ENCODE assay signal across 28 cellular contexts in genomic region chr22:19821523-19822300, GRCh38. TPM values are rescaled to one million over a fixed set of nuclear protein-coding genes. Genes with fewer than 3 reads are reported as not detected.
DNase-seq lines count a peak whose midpoint lies in the region; ATAC-seq, FAIRE-seq and TF ChIP-seq lines count a peak whose summit lies in the region.
"Had no signal": no experiment of that assay in that cellular context is flagged by ENCODE, and none has a peak within 500 bp of the region (broad histone marks: within the 10 kb centered on the region; RNA-seq: fewer than 3 reads in every experiment).

No MANE protein-coding gene starts in this region.

- peaks cover 0 to 32% of the 10 kb centered on the region in 2 experiments; a peak in 1 of 4 replicates for H3K4me1 ChIP-seq in SK-N-SH (ENCODE audit: control insufficient read depth in 1 of 2, insufficient read depth in 2 of 2, low read depth in 1 of 2, low read length in 1 of 2)
- H3K4me1 ChIP-seq in pancreas = no peaks in the 10 kb centered on the region
- no peaks in the 10 kb centered on the region for H3K4me1 ChIP-seq in tibial nerve
- H3K4me1 ChIP-seq: body of pancreas, heart right ventricle had no signal

- POLR2A ChIA-PET in SK-N-SH (lab: Yijun Ruan, JAX) = no interaction called here

- TF ChIP-seq RAD21 in SK-N-SH (IDR thresholded peaks at IDR 0.05; ENCODE audit: low read length) = no peak

- no peaks in the 10 kb centered on the region for H3F3A ChIP-seq in SK-N-SH (replicated peaks; ENCODE audit: insufficient read depth)

- ATAC-seq in SK-N-SH treated with all-trans-retinoic acid at 6 μM for 48 hours = no peak
- ATAC-seq in pancreas = no peak
- ATAC-seq: body of pancreas, heart right ventricle, left cardiac atrium, T-helper 17 cell had no signal

- FAIRE-seq in GM12892 (lab: Jason Lieb, UNC) (no peak), pancreas (lab: Jason Lieb, UNC) (no peak)
- FAIRE-seq: HTR-8/SVneo, RCC 7860 had no signal

- H3K27me3 ChIP-seq in SK-N-SH (ENCODE audit: insufficient read depth) (no peaks in the 10 kb centered on the region), pancreas (no peaks in the 10 kb centered on the region), tibial nerve (no peaks in the 10 kb centered on the region)
- H3K27me3 ChIP-seq: body of pancreas, heart right ventricle, SJSA1 had no signal

- TF ChIP-seq POLR2A in GM12892 (IDR thresholded peaks at IDR 0.05; ENCODE audit: low read depth, low read length) (no peak), tibial nerve (IDR thresholded peaks at IDR 0.05) (no peak)

- no peaks in the 10 kb centered on the region for H3K79me2 ChIP-seq in SK-N-SH (ENCODE audit: insufficient read depth)

- H3K9me2 ChIP-seq in SK-N-SH = no peaks in the 10 kb centered on the region

- H3K27ac ChIP-seq in SK-N-SH (ENCODE audit: low read depth in 2 of 2, low read length in 1 of 2) = no peak overlapping the region
- no peak overlapping the region for H3K27ac ChIP-seq in pancreas
- no peak overlapping the region for H3K27ac ChIP-seq in tibial nerve
- H3K27ac ChIP-seq: 22Rv1, body of pancreas, GM23248, heart right ventricle, SJSA1 had no signal

- TF ChIP-seq CTCF in SK-N-SH (IDR thresholded peaks at IDR 0.05) = no peak
- no peak for TF ChIP-seq CTCF in pancreas (IDR thresholded peaks at IDR 0.05)
- TF ChIP-seq CTCF in tibial nerve (IDR thresholded peaks at IDR 0.05) = no peak

- no peak overlapping the region for H3K9ac ChIP-seq in SK-N-SH
- H3K9ac ChIP-seq: GM23248 had no signal

- WGBS in SK-N-SH (ENCODE audit: low lambda C conversion rate) = 88% methylated on average over 6 of the region's 20 CpGs
- 90 to 92% methylated on average over 19 to 20 of the region's 20 CpGs for WGBS in pancreas, 2 donors
- 86% methylated on average over 15 to 20 of the region's 20 CpGs for WGBS in tibial nerve, 2 donors

- H3K4me3 ChIP-seq in SK-N-SH (ENCODE audit: low read depth in 2 of 2, low read length in 1 of 2) = no peak overlapping the region
- no peak overlapping the region for H3K4me3 ChIP-seq in pancreas
- H3K4me3 ChIP-seq in tibial nerve = no peak overlapping the region
- H3K4me3 ChIP-seq: body of pancreas, GM23248, heart right ventricle, SJSA1 had no signal

- no peaks in the 10 kb centered on the region for H3K36me3 ChIP-seq in SK-N-SH (replicated peaks in 1 of 2; ENCODE audit: control insufficient read depth in 1 of 2, insufficient read depth in 2 of 2, low read length in 1 of 2)
- H3K36me3 ChIP-seq in pancreas = no peaks in the 10 kb centered on the region
- H3K36me3 ChIP-seq in tibial nerve = peaks cover 0 to 25% (median 0%) of the 10 kb centered on the region in 3 donors
- H3K36me3 ChIP-seq: heart right ventricle, SJSA1 had no signal

- no peak overlapping the region for H2AFZ ChIP-seq in SK-N-SH (ENCODE audit: low read depth)
- H2AFZ ChIP-seq: GM23248 had no signal

- H4K20me1 ChIP-seq in SK-N-SH (ENCODE audit: insufficient read depth) = no peaks in the 10 kb centered on the region

- DNase-seq in SK-N-SH (peak; percentile 42), GM12892 (ENCODE audit: insufficient read length) (peak; percentile 19), ecto neural progenitor cell (ENCODE audit: low spot score) (peak; percentile 43), pancreas (peak in 4 of 6 donors; percentile 0 to 43 (median 8)), OCI-M1 (lab: John Stamatoyannopoulos, UW) (no peak), tibial nerve (ENCODE audit: low spot score in 2 of 2) (no peak), pons (ENCODE audit: low spot score) (no peak)
- DNase-seq: activated CD4-positive, alpha-beta T cell treated with anti-CD3 and anti-CD28 coated beads for 48 hours; DMS79; effector CD8-positive, alpha-beta T cell; foreskin fibroblast; GF-D8; GM23248; heart right ventricle; left cardiac atrium; mesenchymal stem cell; NCI-H146; NCI-H2171; NCI-H510A treated with DMSO at 0.1 percent for 48 hours; stimulated activated CD4-positive, alpha-beta T cell treated with anti-CD3 and anti-CD28 coated beads, Interleukin-15, amount 100 ng/mL, for 24 hours; stimulated activated naive CD8-positive, alpha-beta T cell treated with anti-CD3 and anti-CD28 coated beads, Interleukin-15, Interleukin-2, amounts not matched to agents 100 U/mL and 50 U/mL, for 24 hours had no signal

- H3K4me2 ChIP-seq in SK-N-SH = no peak overlapping the region

- intact Hi-C loops in pancreas (cut with DNase I) = no loop called here

- CTCF ChIA-PET in SK-N-SH (lab: Yijun Ruan, JAX) = interaction anchor here (0.8 to 2.0 kb wide), 7 partner anchors 11 to 91 kb away, joined by 3 to 11 read pairs (median 3); no protein-coding TSS in a partner anchor

- TF ChIP-seq EP300 in SK-N-SH (IDR thresholded peaks at IDR 0.05; ENCODE audit: borderline replicate concordance in 1 of 2, low read depth in 1 of 2, low read length in 1 of 2) (no peak), tibial nerve (IDR thresholded peaks at IDR 0.05) (no peak)

- H3K9me3 ChIP-seq in SK-N-SH = no peaks in the 10 kb centered on the region
- H3K9me3 ChIP-seq in pancreas = no peaks in the 10 kb centered on the region
- no peaks in the 10 kb centered on the region for H3K9me3 ChIP-seq in tibial nerve
- H3K9me3 ChIP-seq: body of pancreas, heart right ventricle, SJSA1 had no signal

TF ChIP-seq in SK-N-SH, 30 proteins besides CTCF, POLR2A, EP300 and RAD21 (continues in another document):
- TF ChIP-seq YY1 (IDR thresholded peaks at IDR 0.05; ENCODE audit: low read depth) (no peak), NFIC (IDR thresholded peaks at IDR 0.05; ENCODE audit: borderline replicate concordance) (no peak), NRF1 (IDR thresholded peaks at IDR 0.05; ENCODE audit: low read depth, low read length) (no peak), FOXJ3 (CRISPR knock-in tag; IDR thresholded peaks at IDR 0.05) (no peak), FOXM1 (IDR thresholded peaks at IDR 0.05; ENCODE audit: low read depth) (no peak), TEAD4 (IDR thresholded peaks at IDR 0.05; ENCODE audit: borderline replicate concordance, insufficient read depth) (no peak), MEF2A (IDR thresholded peaks at IDR 0.05; ENCODE audit: borderline replicate concordance, low read depth) (no peak), GATA2 (CRISPR knock-in tag; IDR thresholded peaks at IDR 0.05) (no peak), RFX5 (IDR thresholded peaks at IDR 0.05; ENCODE audit: low read length) (no peak), EZH2phosphoT487 (IDR thresholded peaks at IDR 0.05; ENCODE audit: borderline replicate concordance, low read depth) (no peak), PBX3 (IDR thresholded peaks at IDR 0.05) (no peak), CHD2 (IDR thresholded peaks at IDR 0.05; ENCODE audit: low read length, partially characterized antibody) (no peak), SMC3 (IDR thresholded peaks at IDR 0.05; ENCODE audit: low read depth, low read length) (no peak)

TF ChIP-seq in SK-N-SH treated with all-trans-retinoic acid at 6 μM for 48 hours, 23 proteins besides CTCF, POLR2A, EP300 and RAD21 (continues in another document):
- no peak for TF ChIP-seq SNAI2 (CRISPR knock-in tag; IDR thresholded peaks at IDR 0.05)
- no peak for TF ChIP-seq CSRNP3 (CRISPR knock-in tag; IDR thresholded peaks at IDR 0.05)
- TF ChIP-seq RARB (CRISPR knock-in tag; IDR thresholded peaks at IDR 0.05) = no peak
- TF ChIP-seq CSDC2 (CRISPR knock-in tag; IDR thresholded peaks at IDR 0.05) = no peak
- TF ChIP-seq POU6F1 (CRISPR knock-in tag; IDR thresholded peaks at IDR 0.05; ENCODE audit: borderline replicate concordance, low read depth) = no peak
- no peak for TF ChIP-seq ZNF565 (CRISPR knock-in tag; conservative IDR thresholded peaks at IDR 0.05; ENCODE audit: low read depth)
- no peak for TF ChIP-seq PPARA (CRISPR knock-in tag; IDR thresholded peaks at IDR 0.05; ENCODE audit: borderline replicate concordance)
- no peak for TF ChIP-seq ZC3H10 (CRISPR knock-in tag; IDR thresholded peaks at IDR 0.05)
- no peak for TF ChIP-seq ZFP30 (CRISPR knock-in tag; IDR thresholded peaks at IDR 0.05)
- no peak for TF ChIP-seq GLIS3 (CRISPR knock-in tag; IDR thresholded peaks at IDR 0.05)

RNA-seq across cellular contexts. Expression of gene GNB1L, which starts 33.0 kb away (rescaled TPM):
- polyA plus RNA-seq in SK-N-SH (2012; rRNA removed) = 3.2 and 5.9 TPM in 2 replicates
- polyA plus RNA-seq in SK-N-SH (2012; cell fraction: cytosol; rRNA removed) = 2.0 and 4.8 TPM in 2 replicates
- polyA plus RNA-seq in SK-N-SH (2012; cell fraction: nucleus; rRNA removed) = 7.7 and 10.0 TPM in 2 replicates
- polyA plus RNA-seq in GM12892 (2012; ENCODE audit: missing spikeins) = 1.6 TPM
- 1 to 10 TPM; 2.1 to 4.6 (median 3.4) TPM for total RNA-seq in pancreas
- 1 to 10 TPM; 3.5 to 4.8 TPM for polyA plus RNA-seq in pancreas
- 1 to 10 TPM; 2.9 to 8.1 (median 6.3) TPM for total RNA-seq in tibial nerve

RNA-seq across cellular contexts. Expression of gene RTL10, which starts 33.0 kb away (rescaled TPM):
- polyA plus RNA-seq in SK-N-SH (2012; rRNA removed) (7.8 and 8.0 TPM in 2 replicates), pancreas (10 to 100 TPM in 1 of 2 donors, 1 to 10 TPM in 1; 9.2 to 11.5 TPM)
- polyA plus RNA-seq in SK-N-SH (2012; cell fraction: cytosol; rRNA removed) = 3.0 and 4.0 TPM in 2 replicates
- polyA plus RNA-seq in SK-N-SH (2012; cell fraction: nucleus; rRNA removed) = 23.0 and 24.3 TPM in 2 replicates
- 5.6 TPM for polyA plus RNA-seq in GM12892 (2012; ENCODE audit: missing spikeins)
- total RNA-seq in pancreas (10 to 100 TPM in 1 of 6 donors, 1 to 10 TPM in 5; 3.7 to 12.4 (median 7.8) TPM), tibial nerve (10 to 100 TPM; 10.2 to 13.3 (median 11.4) TPM)

Comparison
In these comparisons a context has a peak if more than half of its experiments do, and no peak if none do; other contexts are left out.
1. DNase-seq: peak in SK-N-SH (single experiment), GM12892 (single experiment), ecto neural progenitor cell (single experiment) and pancreas (4 of 6); none in OCI-M1 (single experiment), tibial nerve (0 of 2) and pons (single experiment).